8 cellular contexts compared by ENCODE assay signal in genomic region chr2:101152195-101153076, GRCh38. TPM values are rescaled to one million over a fixed set of nuclear protein-coding genes. Genes with fewer than 3 reads are reported as not detected.
A peak's percentile ranks its signal among the peaks of the same experiment; 100 is the strongest.
DNase-seq lines count a peak whose midpoint lies in the region; ATAC-seq and TF ChIP-seq lines count a peak whose summit lies in the region.

No MANE protein-coding gene starts in this region.

- TF ChIP-seq CTCF in Panc1 (IDR thresholded peaks at IDR 0.05): peak; percentile 90
- peak; percentile 67 to 84 for TF ChIP-seq CTCF in mammary epithelial cell (conservative IDR thresholded peaks at IDR 0.05 in 1 of 2, IDR thresholded peaks at IDR 0.05 in 1 of 2; ENCODE audit: extremely low read depth in 1 of 2, insufficient read depth in 1 of 2, low read depth in 1 of 2, low read length in 2 of 2)

- in situ Hi-C loops in Panc1 (cut with HindIII; ENCODE audit: low pct_unique_long_range_greater_than_20kb, low sequenced_read_pairs) (no loop called here), mammary epithelial cell (cut with MboI; ENCODE audit: low sequenced_read_pairs in 2 of 2) (loop anchor here (5.0 to 10.0 kb wide), 2 partner anchors 62 to 110 kb away; no protein-coding TSS in a partner anchor)

- peaks cover 36% of the 10 kb centered on the region for H3K79me2 ChIP-seq in mammary epithelial cell (ENCODE audit: insufficient read depth, low read length)

- CTCF ChIA-PET in Panc1 (lab: Charles Lee): interaction anchor here (0.6 to 1.6 kb wide), 3 partner anchors 73 to 144 kb away, joined by 3 to 8 read pairs (median 8); no protein-coding TSS in a partner anchor
- CTCF ChIA-PET in mammary epithelial cell (lab: Charles Lee; ENCODE audit: low non-redundant PET): interaction anchor here (0.6 to 0.8 kb wide), 5 partner anchors 88 to 1184 kb away, joined by 3 to 4 read pairs (median 4); no protein-coding TSS in a partner anchor

- H3K4me2 ChIP-seq in mammary epithelial cell (ENCODE audit: insufficient read depth, low read depth, low read length): peak overlapping the region; percentile 92

- 17% methylated on average over 15 of the region's 21 CpGs for WGBS in mammary epithelial cell (ENCODE audit: low coverage, missing lambda C conversion rate)

- intact Hi-C loops in Panc1 (cut with micrococcal nuclease; ENCODE audit: unreplicated experiment) (loop anchor here (2.0 to 5.0 kb wide), 3 partner anchors 50 to 140 kb away; no protein-coding TSS in a partner anchor), mammary epithelial cell (cut with micrococcal nuclease) (loop anchor here (1.0 to 5.0 kb wide), 8 partner anchors 27 to 546 kb away; partner anchors contain the start of gene CNOT11)

- POLR2A ChIA-PET in Panc1 (lab: Charles Lee): no interaction called here

- dilution Hi-C loops in mammary epithelial cell (cut with HindIII; ENCODE audit: low sequenced_read_pairs): no loop called here

- no peaks in the 10 kb centered on the region for H4K20me1 ChIP-seq in mammary epithelial cell (ENCODE audit: insufficient read depth, low read length)

- no peaks in the 10 kb centered on the region for H3K36me3 ChIP-seq in HUES6 (ENCODE audit: control insufficient read depth, insufficient read depth, low read length)
- H3K36me3 ChIP-seq in Panc1 (ENCODE audit: control insufficient read depth, insufficient read depth, low read length): peaks cover 2% of the 10 kb centered on the region
- H3K36me3 ChIP-seq in mammary epithelial cell (ENCODE audit: insufficient read depth, low read length): no peaks in the 10 kb centered on the region

- peak overlapping the region; percentile 42 for H3K9ac ChIP-seq in HUES6 (ENCODE audit: low read length)
- peak overlapping the region; percentile 75 for H3K9ac ChIP-seq in mammary epithelial cell (ENCODE audit: insufficient read depth, low read length)

- peaks cover 40% of the 10 kb centered on the region for H3K4me1 ChIP-seq in HUES6 (ENCODE audit: control insufficient read depth, insufficient read depth, low read length)
- H3K4me1 ChIP-seq in Panc1 (ENCODE audit: control insufficient read depth, insufficient read depth, low read length): peaks cover 37% of the 10 kb centered on the region
- peaks cover 25% of the 10 kb centered on the region for H3K4me1 ChIP-seq in mammary epithelial cell (ENCODE audit: insufficient read depth, low read length)

- ATAC-seq in GM21390 (IDR thresholded peaks at IDR 0.05; ENCODE audit: unreplicated experiment): peak; percentile 58
- peak; percentile 45 for ATAC-seq in Panc1

- H3K27me3 ChIP-seq in HUES6 (ENCODE audit: control insufficient read depth, insufficient read depth, low read length): peaks cover 16% of the 10 kb centered on the region
- H3K27me3 ChIP-seq in Panc1 (ENCODE audit: control insufficient read depth, insufficient read depth, low read length): no peaks in the 10 kb centered on the region
- no peaks in the 10 kb centered on the region for H3K27me3 ChIP-seq in mammary epithelial cell (ENCODE audit: insufficient read depth, low read length)

- peak; percentile 90 for DNase-seq in ELF-1 (ENCODE audit: low read depth, low spot score)
- DNase-seq in Panc1 (ENCODE audit: low read depth, low spot score): peak; percentile 77
- peak; percentile 46 for DNase-seq in mammary epithelial cell
- DNase-seq in iPS-NIHi7 (ENCODE audit: extremely low spot score): peak; percentile 61
- DNase-seq in skeletal muscle cell (ENCODE audit: low read depth): no peak
- DNase-seq in stimulated activated CD4-positive, alpha-beta T cell treated with anti-CD3 and anti-CD28 coated beads, Interleukin-1b, Interleukin-23, amount 100 ng/mL, for 48 hours: no peak

- H2AFZ ChIP-seq in mammary epithelial cell (ENCODE audit: low read depth, low read length): peak overlapping the region; percentile 90

- H3K27ac ChIP-seq in HUES6 (ENCODE audit: low read depth, low read length) (no peak overlapping the region), Panc1 (ENCODE audit: low read length) (peak overlapping the region; percentile 98), mammary epithelial cell (ENCODE audit: insufficient read depth, low read depth, low read length) (peak overlapping the region; percentile 55)

- BruUV-seq in Panc1 (replicated peaks; lab: Mats Ljungman, UMichigan): TSS peak; percentile 84
- BruUV-seq in mammary epithelial cell (replicated peaks; lab: Mats Ljungman, UMichigan): no TSS peak

- H3K4me3 ChIP-seq in HUES6 (ENCODE audit: low read depth, low read length): peak overlapping the region; percentile 72
- H3K4me3 ChIP-seq in Panc1 (ENCODE audit: low read depth in 2 of 2, low read length in 2 of 2): peak overlapping the region; percentile 62 to 69
- peak overlapping the region; percentile 55 to 58 (median 57) for H3K4me3 ChIP-seq in mammary epithelial cell (replicated peaks in 1 of 3; ENCODE audit: insufficient read depth in 1 of 3, low read depth in 2 of 3, low read length in 3 of 3)
- H3K4me3 ChIP-seq in skeletal muscle cell (ENCODE audit: low read depth, low read length): peak overlapping the region; percentile 69

- no peaks in the 10 kb centered on the region for H3K9me3 ChIP-seq in HUES6 (ENCODE audit: control insufficient read depth, insufficient read depth, low read depth, low read length)
- H3K9me3 ChIP-seq in Panc1 (ENCODE audit: control insufficient read depth, insufficient read depth, low read depth, low read length): no peaks in the 10 kb centered on the region
- H3K9me3 ChIP-seq in mammary epithelial cell (replicated peaks; ENCODE audit: insufficient read depth, low read length): no peaks in the 10 kb centered on the region

RNA-seq across cellular contexts. Expression of gene TBC1D8, which starts 1.3 kb away (rescaled TPM):
- total RNA-seq in Panc1 (2021; ENCODE audit: unreplicated experiment): 139 TPM
- polyA plus RNA-seq in Panc1 (2012; ENCODE audit: insufficient read length): 171 TPM
- 10 to 100 TPM in 1 of 2 donors, 1 to 10 TPM in 1; 9.0 to 19.2 TPM for total RNA-seq in mammary epithelial cell
- polyA plus RNA-seq in mammary epithelial cell: 13.2 TPM
- polyA minus RNA-seq in mammary epithelial cell: 28.4 TPM

Comparison
In these comparisons a context has a peak if more than half of its experiments do, and no peak if none do; other contexts are left out.
1. DNase-seq: peak in ELF-1 (single experiment), Panc1 (single experiment), mammary epithelial cell (single experiment) and iPS-NIHi7 (single experiment); none in skeletal muscle cell (single experiment) and stimulated activated CD4-positive, alpha-beta T cell treated with anti-CD3 and anti-CD28 coated beads, Interleukin-1b, Interleukin-23, amount 100 ng/mL, for 48 hours (single experiment).
2. Peak in every context shown above with its lines, with median percentiles within 50 percentile points of each other: H3K4me3 ChIP-seq.